1 cellular context compared by ENCODE assay signal in the genomic region with DNA sequence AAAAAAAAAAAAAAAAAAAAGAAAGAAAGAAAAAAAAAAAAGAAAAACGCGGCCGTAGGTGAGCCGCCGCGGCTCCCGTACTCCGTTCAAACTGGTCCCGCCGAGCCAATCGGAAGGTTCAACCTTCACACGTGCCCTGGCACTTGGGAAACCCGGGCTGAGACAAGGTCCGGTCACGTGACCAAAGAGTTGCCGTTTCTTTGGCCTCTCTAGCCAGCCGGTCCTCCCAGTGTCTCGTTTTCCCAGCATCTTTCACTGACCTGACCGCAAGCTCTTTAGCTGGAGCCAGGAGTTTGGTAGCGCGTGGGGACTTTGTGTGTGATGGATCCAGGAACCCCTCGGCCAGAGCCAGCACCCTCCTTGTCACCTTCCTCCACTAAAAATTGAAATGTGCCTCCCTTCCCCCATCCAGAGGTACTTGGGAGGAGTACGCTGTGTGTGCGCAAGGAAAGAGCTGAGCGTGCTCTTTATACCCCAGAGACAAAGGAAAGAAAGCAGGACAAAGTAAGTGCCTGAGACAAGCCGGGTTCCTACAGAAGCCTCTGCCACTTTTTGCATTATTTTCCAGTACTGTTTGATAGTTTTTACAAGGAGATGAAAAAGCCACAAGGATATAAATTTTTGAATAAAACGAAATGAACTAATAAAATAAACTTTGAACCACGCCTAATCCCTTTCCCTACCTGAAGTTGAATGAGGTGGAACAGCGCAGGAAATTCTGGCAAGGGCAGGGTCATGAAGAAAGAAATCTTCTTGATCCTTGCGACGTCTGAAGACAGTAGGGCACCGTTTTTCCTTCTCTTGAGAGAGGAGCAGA.
TF ChIP-seq lines count a peak whose summit lies in the region.

No MANE protein-coding gene starts in this region.

TF ChIP-seq in endothelial cell of umbilical vein, 7 proteins besides CTCF, POLR2A, EP300 and RAD21:
- peak; percentile 98 for TF ChIP-seq MAX (IDR thresholded peaks at IDR 0.05; ENCODE audit: insufficient read depth, insufficient read length)
- no peak for TF ChIP-seq GATA2 (IDR thresholded peaks at IDR 0.05; ENCODE audit: insufficient read depth, insufficient read length, low read depth, low read length)
- TF ChIP-seq JUN (IDR thresholded peaks at IDR 0.05; ENCODE audit: borderline replicate concordance, insufficient read depth, insufficient read length, low read depth): no peak
- TF ChIP-seq EZH2 (IDR thresholded peaks at IDR 0.05; ENCODE audit: borderline replicate concordance, low read depth, low read length, severe bottlenecking): no peak
- peak; percentile 59 for TF ChIP-seq POLR2AphosphoS5 (IDR thresholded peaks at IDR 0.05; ENCODE audit: insufficient read depth, low read depth, low read length)
- no peak for TF ChIP-seq FOS (IDR thresholded peaks at IDR 0.05; ENCODE audit: borderline replicate concordance, insufficient read depth, low read length)
- peak; percentile 47 for TF ChIP-seq MYC (IDR thresholded peaks at IDR 0.05; ENCODE audit: low read depth, low read length)
